Comparison of ENCODE assay signal across 19 cellular contexts in genomic region chr13:100387416-100387815, GRCh38.
A peak's percentile ranks its signal among the peaks of the same experiment; 100 is the strongest.
DNase-seq lines count a peak whose midpoint lies in the region; ATAC-seq, FAIRE-seq and TF ChIP-seq lines count a peak whose summit lies in the region.
"Had no signal": no experiment of that assay in that cellular context is flagged by ENCODE, and none has a peak within 500 bp of the region (broad histone marks: within the 10 kb centered on the region; RNA-seq: fewer than 3 reads in every experiment).

No MANE protein-coding gene starts in this region.

- no peaks in the 10 kb centered on the region for H3K27me3 ChIP-seq in H1 (replicated peaks in 1 of 4; ENCODE audit: control insufficient read depth in 3 of 4, extremely low read depth in 1 of 4, insufficient read depth in 3 of 4, low read length in 3 of 4)
- H3K27me3 ChIP-seq in upper lobe of left lung, result no peaks in the 10 kb centered on the region

- no peak overlapping the region for H3K4me2 ChIP-seq in H1 (ENCODE audit: insufficient read depth in 1 of 2, low read depth in 2 of 2, low read length in 2 of 2)

- no peaks in the 10 kb centered on the region for H4K20me1 ChIP-seq in H1 (replicated peaks in 1 of 2; ENCODE audit: control insufficient read depth in 1 of 2, insufficient read depth in 2 of 2, low read length in 2 of 2)

- H2BK120ac ChIP-seq in H1 (replicated peaks; ENCODE audit: low read depth, low read length), result no peak overlapping the region

- H3K27ac ChIP-seq in H1 (ENCODE audit: low read depth, low read length) (no peak overlapping the region), upper lobe of left lung (no peak overlapping the region)

- H2AK5ac ChIP-seq in H1 (ENCODE audit: low read depth, low read length), result no peak overlapping the region

- no peak overlapping the region for H3K23ac ChIP-seq in H1 (ENCODE audit: insufficient read length)

- no peak overlapping the region for H2BK12ac ChIP-seq in H1 (ENCODE audit: low read depth, low read length)

- no peak overlapping the region for H3K14ac ChIP-seq in H1 (ENCODE audit: insufficient read length)

- H3K56ac ChIP-seq in H1 (replicated peaks; ENCODE audit: insufficient read length, low read depth, low read length), result no peak overlapping the region

- no peak overlapping the region for H2BK5ac ChIP-seq in H1 (ENCODE audit: low read depth, low read length)

- no peak overlapping the region for H3K4ac ChIP-seq in H1 (replicated peaks; ENCODE audit: insufficient read length, low read depth, low read length)

- no peak overlapping the region for H4K8ac ChIP-seq in H1 (ENCODE audit: extremely low read depth, insufficient read depth, low read length)

- CTCF ChIA-PET in H1 (lab: Charles Lee; ENCODE audit: partially characterized antibody), result interaction anchor here (1.5 kb wide), 1 partner anchor 128 kb away, joined by 5 read pairs; no protein-coding TSS in a partner anchor

- TF ChIP-seq CTCF in H1 (IDR thresholded peaks at IDR 0.05; ENCODE audit: control extremely low read depth in 1 of 3, insufficient read depth in 1 of 3, low read depth in 1 of 3, low read length in 3 of 3), result no peak
- no peak for TF ChIP-seq CTCF in upper lobe of left lung (IDR thresholded peaks at IDR 0.05)

- H3K79me1 ChIP-seq in H1 (ENCODE audit: low read depth, low read length), result no peaks in the 10 kb centered on the region

- no peak for TF ChIP-seq POLR2A in H1 (IDR thresholded peaks at IDR 0.05; ENCODE audit: control extremely low read depth in 1 of 2, low read depth in 2 of 2, low read length in 2 of 2)
- no peak for TF ChIP-seq POLR2A in upper lobe of left lung (IDR thresholded peaks at IDR 0.05)

- no peaks in the 10 kb centered on the region for H3K23me2 ChIP-seq in H1 (ENCODE audit: low read depth, low read length)

- no peak for TF ChIP-seq EP300 in H1 (IDR thresholded peaks at IDR 0.05; ENCODE audit: borderline replicate concordance in 1 of 2, low read depth in 2 of 2, low read length in 2 of 2)
- no peak for TF ChIP-seq EP300 in upper lobe of left lung (IDR thresholded peaks at IDR 0.05)

- no peak overlapping the region for H2AFZ ChIP-seq in H1 (ENCODE audit: low read length)

- DNase-seq in NCI-H146 (lab: John Stamatoyannopoulos, UW), result peak; percentile 37
- no peak for DNase-seq in NCI-H146 treated with DMSO at 0.1 percent for 48 hours (lab: John Stamatoyannopoulos, UW; ENCODE audit: unreplicated experiment)
- peak; percentile 88 for DNase-seq in DMS79 treated with DMSO at 0.1 percent for 48 hours (lab: John Stamatoyannopoulos, UW)
- peak; percentile 65 for DNase-seq in NCI-H748 (lab: John Stamatoyannopoulos, UW; ENCODE audit: unreplicated experiment)
- no peak for DNase-seq in H1 (ENCODE audit: low read depth in 1 of 2, low spot score in 2 of 2)
- no peak for DNase-seq in hippocampal formation (lab: John Stamatoyannopoulos, UW)
- no peak for DNase-seq in upper lobe of left lung
- DNase-seq: C1 segment of cervical spinal cord; Calu3; CD4-positive, alpha-beta T cell; DMS 273 treated with DMSO at 0.1 percent for 48 hours; EL had no signal

- FAIRE-seq in H1 (lab: Jason Lieb, UNC), result peak; percentile 28
- FAIRE-seq: G401.6, GM12892, GM19239, HepG2, HTR-8/SVneo had no signal

- no peaks in the 10 kb centered on the region for H3K79me2 ChIP-seq in H1 (ENCODE audit: control insufficient read depth in 1 of 2, insufficient read depth in 2 of 2, low read length in 2 of 2)

- POLR2A ChIA-PET in H1 (lab: Charles Lee; ENCODE audit: partially characterized antibody), result interaction anchor here (1.1 kb wide), 1 partner anchor 17 kb away, joined by 3 read pairs; no protein-coding TSS in a partner anchor

- H3K9me3 ChIP-seq in H1 (ENCODE audit: insufficient read depth in 2 of 2, low read depth in 1 of 2, low read length in 1 of 2) (no peaks in the 10 kb centered on the region), upper lobe of left lung (no peaks in the 10 kb centered on the region)

- no peak overlapping the region for H4K91ac ChIP-seq in H1 (replicated peaks; ENCODE audit: insufficient read length, low read length)

- no peak overlapping the region for H2BK15ac ChIP-seq in H1 (ENCODE audit: low read length)

- H3K36me3 ChIP-seq in H1 (ENCODE audit: control insufficient read depth in 2 of 4, insufficient read depth in 4 of 4, low read length in 3 of 4) (no peaks in the 10 kb centered on the region), upper lobe of left lung (peaks cover 0 to 6% (median 5%) of the 10 kb centered on the region in 4 donors)

- H3K18ac ChIP-seq in H1 (ENCODE audit: extremely low read depth, low read length), result no peak overlapping the region

- no peak for ATAC-seq in GM21423 (IDR thresholded peaks at IDR 0.05; ENCODE audit: unreplicated experiment)
- no peak for ATAC-seq in upper lobe of left lung (ENCODE audit: low FRiP score in 2 of 2)
- ATAC-seq: HCT116, HepG2 had no signal

- no peak overlapping the region for H3K9ac ChIP-seq in H1 (replicated peaks in 1 of 4; ENCODE audit: extremely low read depth in 1 of 4, low read depth in 3 of 4, low read length in 3 of 4)

- no peak for TF ChIP-seq RAD21 in H1 (IDR thresholded peaks at IDR 0.05 in 1 of 2, conservative IDR thresholded peaks at IDR 0.05 in 1 of 2; ENCODE audit: low read depth in 2 of 2, low read length in 2 of 2)

- H3K4me1 ChIP-seq in H1 (replicated peaks in 1 of 4; ENCODE audit: control insufficient read depth in 3 of 4, insufficient read depth in 4 of 4, low read length in 3 of 4) (peaks cover 0 to 2% (median 0%) of the 10 kb centered on the region in 4 experiments; a peak in 2 of 7 replicates), upper lobe of left lung (peaks cover 0 to 6% (median 3%) of the 10 kb centered on the region in 4 donors)

- WGBS in H1 (ENCODE audit: extremely low coverage in 1 of 2, insufficient coverage in 1 of 2, insufficient read length in 1 of 2, insufficient replicate concordance in 2 of 2, low coverage in 1 of 2, low lambda C conversion rate in 2 of 2, missing lambda C conversion rate in 1 of 2), 2 experiments, result 93% methylated on average over 3 of the region's 3 CpGs; no CpG with 5 or more reads in 1 of the 2 experiments
- 92 to 94% methylated on average over 3 of the region's 3 CpGs for WGBS in upper lobe of left lung, 2 donors

- no peak overlapping the region for H2BK20ac ChIP-seq in H1 (ENCODE audit: low read length)

- H3K4me3 ChIP-seq in H1 (ENCODE audit: extremely low read depth in 1 of 4, insufficient read depth in 2 of 4, low read depth in 3 of 4, low read length in 4 of 4) (no peak overlapping the region), upper lobe of left lung (no peak overlapping the region)

- no peak overlapping the region for H4K5ac ChIP-seq in H1 (ENCODE audit: insufficient read length, low read depth, low read length)

TF ChIP-seq in H1, 55 proteins besides CTCF, POLR2A, EP300 and RAD21:
- TF ChIP-seq SRF (IDR thresholded peaks at IDR 0.05; ENCODE audit: low read depth, low read length) (no peak), ZNF274 (IDR thresholded peaks at IDR 0.05; ENCODE audit: borderline replicate concordance, extremely low read depth, low read length) (no peak), NRF1 (IDR thresholded peaks at IDR 0.05; ENCODE audit: low read depth, low read length) (no peak), RBBP5 (IDR thresholded peaks at IDR 0.05; ENCODE audit: borderline replicate concordance, low read depth, low read length) (no peak), SUZ12 (IDR thresholded peaks at IDR 0.05; ENCODE audit: low read length) (no peak), EZH2 (IDR thresholded peaks at IDR 0.05; ENCODE audit: low read depth, low read length, severe bottlenecking) (no peak), JUND (IDR thresholded peaks at IDR 0.05; ENCODE audit: low read length) (no peak), SIN3A (conservative IDR thresholded peaks at IDR 0.05 in 1 of 2, IDR thresholded peaks at IDR 0.05 in 1 of 2; ENCODE audit: low read depth in 1 of 2, low read length in 2 of 2) (no peak), TAF1 (IDR thresholded peaks at IDR 0.05; ENCODE audit: low read depth, low read length) (no peak), BCL11A (IDR thresholded peaks at IDR 0.05; ENCODE audit: low read depth in 2 of 2, low read length in 2 of 2) (no peak)

Comparison
In these comparisons a context has a peak if more than half of its experiments do, and no peak if none do; other contexts are left out.
1. DNase-seq: peak in NCI-H146 (single experiment), DMS79 treated with DMSO at 0.1 percent for 48 hours (single experiment) and NCI-H748 (single experiment); none in NCI-H146 treated with DMSO at 0.1 percent for 48 hours (single experiment), H1 (0 of 2), hippocampal formation (0 of 2) and upper lobe of left lung (0 of 2).